ENCODE assay signal across 10 cellular contexts in genomic region chr16:84739349-84740124, GRCh38. TPM values are rescaled to one million over a fixed set of nuclear protein-coding genes. Genes with fewer than 3 reads are reported as not detected.
A peak's percentile ranks its signal among the peaks of the same experiment; 100 is the strongest.
DNase-seq lines count a peak whose midpoint lies in the region; ATAC-seq, FAIRE-seq and TF ChIP-seq lines count a peak whose summit lies in the region.
"Had no signal": no experiment of that assay in that cellular context is flagged by ENCODE, and none has a peak within 500 bp of the region (broad histone marks: within the 10 kb centered on the region; RNA-seq: fewer than 3 reads in every experiment).

No MANE protein-coding gene starts in this region.

- FAIRE-seq in HepG2 (lab: Jason Lieb, UNC) = peak; percentile 34

- no peak overlapping the region for H2AFZ ChIP-seq in HepG2 (ENCODE audit: low read length)

- no peak for TF ChIP-seq POLR2A in HepG2 (IDR thresholded peaks at IDR 0.05; ENCODE audit: insufficient read depth in 1 of 2, low read depth in 2 of 2, low read length in 2 of 2)

- no peak overlapping the region for H3K4me2 ChIP-seq in HepG2 (ENCODE audit: low read depth, low read length)

- no peaks in the 10 kb centered on the region for H3K9me3 ChIP-seq in HepG2 (ENCODE audit: low read length)

- intact Hi-C loops in HepG2 (cut with micrococcal nuclease; ENCODE audit: unreplicated experiment) = no loop called here

- ATAC-seq in HepG2 = peak; percentile 49

- POLR2A ChIA-PET in HepG2 (lab: Yijun Ruan, JAX) = interaction anchor here (1.1 to 1.5 kb wide), 3 partner anchors 13 to 255 kb away, joined by 3 to 5 read pairs (median 3); no protein-coding TSS in a partner anchor

- BruUV-seq in HepG2 (replicated peaks; lab: Mats Ljungman, UMichigan) = no TSS peak

- peaks cover 23 to 46% of the 10 kb centered on the region in 2 experiments for H3K36me3 ChIP-seq in HepG2 (replicated peaks in 1 of 2; ENCODE audit: control insufficient read depth in 1 of 2, insufficient read depth in 2 of 2, low read length in 2 of 2)

- TF ChIP-seq CTCF in AG10803 (conservative IDR thresholded peaks at IDR 0.05; ENCODE audit: low read length) = peak; percentile 14; the same call in 1 of the 2 replicates
- no peak for TF ChIP-seq CTCF in astrocyte of the spinal cord (IDR thresholded peaks at IDR 0.05; ENCODE audit: low read depth, low read length)
- TF ChIP-seq CTCF in HepG2 (CRISPR knock-in tag; IDR thresholded peaks at IDR 0.05) = peak; percentile 24; the same call in 1 of the 2 replicates

- peaks cover 60% of the 10 kb centered on the region for H3K4me1 ChIP-seq in HepG2 (ENCODE audit: insufficient read depth, low read length)

- H3K4me3 ChIP-seq in AG10803 (ENCODE audit: low read length) = no peak overlapping the region
- no peak overlapping the region for H3K4me3 ChIP-seq in astrocyte of the spinal cord (ENCODE audit: low read depth, low read length)
- no peak overlapping the region for H3K4me3 ChIP-seq in HepG2 (replicated peaks in 1 of 3; ENCODE audit: insufficient read depth in 1 of 3, low read depth in 2 of 3, low read length in 3 of 3)
- H3K4me3 ChIP-seq: SK-N-MC had no signal

- 78% methylated on average over 7 of the region's 7 CpGs for WGBS in HepG2 (ENCODE audit: low lambda C conversion rate)

- CTCF ChIA-PET in HepG2 (lab: Yijun Ruan, JAX; ENCODE audit: low intra/inter-chr PET ratio, low total read pairs) = interaction anchor here (1.6 to 4.4 kb wide), 4 partner anchors 13 to 228 kb away, joined by 4 to 37 read pairs (median 22); no protein-coding TSS in a partner anchor

- H4K20me1 ChIP-seq in HepG2 (ENCODE audit: insufficient read depth, low read length) = peaks cover 68% of the 10 kb centered on the region

- H3K9ac ChIP-seq in HepG2 (ENCODE audit: insufficient read depth, low read depth, low read length) = no peak overlapping the region

- TF ChIP-seq EP300 in HepG2 (IDR thresholded peaks at IDR 0.05; ENCODE audit: low read depth in 2 of 2, low read length in 2 of 2) (no peak), HepG2 (CRISPR knock-in tag; IDR thresholded peaks at IDR 0.05; ENCODE audit: borderline replicate concordance) (no peak)

- in situ Hi-C loops in astrocyte of the spinal cord (cut with HindIII; ENCODE audit: low sequenced_read_pairs) (no loop called here), HepG2 (cut with HindIII; ENCODE audit: extremely low pct_ligation_motif_present, low pct_unique_long_range_greater_than_20kb) (no loop called here)

- DNase-seq in AG10803 (ENCODE audit: low read depth) (peak; percentile 91), M059J (ENCODE audit: low read depth) (peak; percentile 94), astrocyte of the spinal cord (ENCODE audit: low read depth, low spot score) (peak; percentile 78), HepG2 (ENCODE audit: low spot score) (peak; percentile 69), NCI-H1417 (lab: John Stamatoyannopoulos, UW) (no peak), nucleus accumbens (lab: John Stamatoyannopoulos, UW) (no peak)
- DNase-seq in stimulated activated CD8-positive, alpha-beta memory T cell treated with anti-CD3 and anti-CD28 coated beads, Interleukin-4, amount 100 ng/mL, for 48 hours = no peak
- no peak for DNase-seq in activated CD4-positive, alpha-beta T cell treated with anti-CD3 and anti-CD28 coated beads for 48 hours
- DNase-seq: cerebellar nuclear complex had no signal

- no peak for TF ChIP-seq RAD21 in HepG2 (CRISPR knock-in tag; IDR thresholded peaks at IDR 0.05)

- H3K27ac ChIP-seq in HepG2 (ENCODE audit: extremely low read length, insufficient read depth, low read length) = no peak overlapping the region
- H3K27ac ChIP-seq: SK-N-MC had no signal

- H3K27me3 ChIP-seq in HepG2 (ENCODE audit: control insufficient read depth in 1 of 2, insufficient read depth in 2 of 2, low read length in 2 of 2) = no peaks in the 10 kb centered on the region

- H3K79me2 ChIP-seq in HepG2 (ENCODE audit: insufficient read depth, low read length) = peaks cover 88% of the 10 kb centered on the region

TF ChIP-seq in HepG2, 621 proteins besides CTCF, POLR2A, EP300 and RAD21 (continues in another document):
- TF ChIP-seq ZNF781 (CRISPR knock-in tag; IDR thresholded peaks at IDR 0.05; ENCODE audit: borderline replicate concordance, not compliant biosample characterization) (no peak), NFAT5 (CRISPR knock-in tag; IDR thresholded peaks at IDR 0.05) (no peak), DPF2 (CRISPR knock-in tag; IDR thresholded peaks at IDR 0.05; ENCODE audit: borderline replicate concordance, low read depth) (0 out of 2 replicates have a peak, but pooled peaks have one; percentile 45), ZBTB25 (CRISPR knock-in tag; IDR thresholded peaks at IDR 0.05) (no peak)

RNA-seq across cellular contexts. Expression of gene USP10, which starts 39.7 kb away (rescaled TPM):
- total RNA-seq in M059J (2014; rRNA removed; shearing (Covaris generic)) = 66.8 and 80.6 TPM in 2 replicates
- 79.1 and 97.6 TPM in 2 replicates for total RNA-seq in HepG2 (2016; rRNA removed; fragmentation: Illumina TruSeq; extraction: Trizol)
- total RNA-seq in HepG2 (2016; cell fraction: cytosol; rRNA removed; fragmentation: Illumina TruSeq; extraction: Trizol; ENCODE audit: low read depth) = 57.5 and 62.5 TPM in 2 replicates
- total RNA-seq in HepG2 (2016; cell fraction: insoluble cytoplasmic fraction; rRNA removed; fragmentation: Illumina TruSeq; extraction: Trizol) = 76.4 and 87.1 TPM in 2 replicates
- 73.6 and 81.2 TPM in 2 replicates for total RNA-seq in HepG2 (2016; cell fraction: membrane; rRNA removed; fragmentation: Illumina TruSeq; extraction: Trizol)
- total RNA-seq in HepG2 (2016; cell fraction: nucleus; rRNA removed; fragmentation: Illumina TruSeq; extraction: Trizol) = 78.0 and 88.2 TPM in 2 replicates
- polyA plus RNA-seq in HepG2 (2011; rRNA removed) = 114 and 122 TPM in 2 replicates
- 68.7 and 92.2 TPM in 2 replicates for polyA plus RNA-seq in HepG2 (2011; cell fraction: cytosol; rRNA removed)
- 127 and 143 TPM in 2 replicates for polyA plus RNA-seq in HepG2 (2011; cell fraction: nucleus; rRNA removed)
- polyA plus RNA-seq in HepG2 (2012) = 65.1 and 93.3 TPM in 2 replicates
- polyA plus RNA-seq in HepG2 (2016; cell fraction: cytosol; fragmentation: Illumina TruSeq; extraction: Trizol; ENCODE audit: low read depth) = 17.7 and 17.8 TPM in 2 replicates
- 102 and 128 TPM in 2 replicates for polyA plus RNA-seq in HepG2 (2016; cell fraction: insoluble cytoplasmic fraction; fragmentation: Illumina TruSeq; extraction: Trizol; ENCODE audit: low read depth)
- 41.4 and 44.1 TPM in 2 replicates for polyA plus RNA-seq in HepG2 (2016; cell fraction: membrane; fragmentation: Illumina TruSeq; extraction: Trizol; ENCODE audit: low read depth)
- polyA plus RNA-seq in HepG2 (2016; cell fraction: nucleus; fragmentation: Illumina TruSeq; extraction: Trizol; ENCODE audit: insufficient read depth, low read depth) = 118 and 120 TPM in 2 replicates
- 349 and 427 TPM in 2 replicates for polyA minus RNA-seq in HepG2 (2011; rRNA and poly(A)+ RNA removed; ENCODE audit: low replicate concordance)
- 64.3 and 66.8 TPM in 2 replicates for polyA minus RNA-seq in HepG2 (2011; cell fraction: cytosol; rRNA and poly(A)+ RNA removed)
- polyA minus RNA-seq in HepG2 (2011; cell fraction: nucleus; rRNA and poly(A)+ RNA removed) = 118 TPM in 2 replicates

Comparison
In these comparisons a context has a peak if more than half of its experiments do, and no peak if none do; other contexts are left out.
1. DNase-seq: peak in AG10803 (single experiment), M059J (single experiment), astrocyte of the spinal cord (single experiment) and HepG2 (single experiment); none in NCI-H1417 (0 of 3), nucleus accumbens (0 of 56), stimulated activated CD8-positive, alpha-beta memory T cell treated with anti-CD3 and anti-CD28 coated beads, Interleukin-4, amount 100 ng/mL, for 48 hours (single experiment) and activated CD4-positive, alpha-beta T cell treated with anti-CD3 and anti-CD28 coated beads for 48 hours (single experiment).